3 cellular contexts compared by ENCODE assay signal in the genomic region with DNA sequence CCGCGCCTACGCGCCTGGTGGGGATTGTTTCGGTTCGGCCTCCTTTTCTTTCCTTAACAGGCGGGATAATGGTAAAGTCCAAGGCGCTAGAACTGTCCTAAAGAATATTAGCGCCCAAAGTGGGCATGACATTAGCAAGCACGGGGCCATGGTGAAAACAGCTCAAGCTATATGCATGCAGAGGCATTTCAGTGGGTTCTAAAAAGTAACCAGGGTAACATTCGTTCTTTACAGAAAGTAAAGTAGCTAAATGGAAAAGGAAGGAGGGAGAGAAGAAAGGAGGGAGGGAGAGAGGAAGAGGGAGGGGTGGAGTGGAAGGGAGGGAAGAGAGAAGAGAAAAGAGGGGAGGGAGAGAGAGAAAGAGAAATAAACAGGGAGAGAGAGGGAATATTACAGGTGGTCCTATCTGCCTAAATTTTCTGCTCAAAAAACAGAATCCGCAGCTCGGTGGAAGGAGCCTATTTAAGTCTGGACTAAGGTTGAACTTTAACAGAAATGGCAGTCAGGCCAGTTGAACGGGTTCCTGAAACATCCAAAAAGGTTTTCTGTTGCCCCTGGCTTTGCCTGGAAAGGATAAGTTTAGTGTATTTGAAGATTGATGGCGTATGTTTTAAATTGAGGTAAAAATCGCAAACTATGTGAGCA.
TF ChIP-seq lines count a peak whose summit lies in the region.

No MANE protein-coding gene starts in this region.

TF ChIP-seq in IMR-90, 13 proteins besides CTCF, POLR2A, EP300 and RAD21:
- TF ChIP-seq, protein P1, sequence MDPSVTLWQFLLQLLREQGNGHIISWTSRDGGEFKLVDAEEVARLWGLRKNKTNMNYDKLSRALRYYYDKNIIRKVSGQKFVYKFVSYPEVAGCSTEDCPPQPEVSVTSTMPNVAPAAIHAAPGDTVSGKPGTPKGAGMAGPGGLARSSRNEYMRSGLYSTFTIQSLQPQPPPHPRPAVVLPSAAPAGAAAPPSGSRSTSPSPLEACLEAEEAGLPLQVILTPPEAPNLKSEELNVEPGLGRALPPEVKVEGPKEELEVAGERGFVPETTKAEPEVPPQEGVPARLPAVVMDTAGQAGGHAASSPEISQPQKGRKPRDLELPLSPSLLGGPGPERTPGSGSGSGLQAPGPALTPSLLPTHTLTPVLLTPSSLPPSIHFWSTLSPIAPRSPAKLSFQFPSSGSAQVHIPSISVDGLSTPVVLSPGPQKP (IDR thresholded peaks at IDR 0.05; ENCODE audit: borderline replicate concordance, low read depth, low read length): no peak
- TF ChIP-seq CHD1 (IDR thresholded peaks at IDR 0.05; ENCODE audit: low read depth, low read length) (no peak), RCOR1 (IDR thresholded peaks at IDR 0.05; ENCODE audit: insufficient replicate concordance, low read length) (no peak), NFE2L2 (IDR thresholded peaks at IDR 0.05; ENCODE audit: low read depth, low read length) (no peak), BHLHE40 (IDR thresholded peaks at IDR 0.05; ENCODE audit: low read depth, low read length) (no peak), SMC3 (IDR thresholded peaks at IDR 0.05; ENCODE audit: low read depth, low read length) (no peak), CEBPB (IDR thresholded peaks at IDR 0.05; ENCODE audit: low read depth, low read length) (no peak), MAFK (IDR thresholded peaks at IDR 0.05; ENCODE audit: low read depth, low read length) (no peak), RFX5 (IDR thresholded peaks at IDR 0.05; ENCODE audit: low read depth, low read length) (no peak), FOS (IDR thresholded peaks at IDR 0.05; ENCODE audit: low read depth, low read length) (no peak), MXI1 (IDR thresholded peaks at IDR 0.05; ENCODE audit: borderline replicate concordance, low read depth, low read length) (no peak), MAZ (IDR thresholded peaks at IDR 0.05; ENCODE audit: borderline replicate concordance, low read depth, low read length) (no peak)
- TF ChIP-seq, protein P2, sequence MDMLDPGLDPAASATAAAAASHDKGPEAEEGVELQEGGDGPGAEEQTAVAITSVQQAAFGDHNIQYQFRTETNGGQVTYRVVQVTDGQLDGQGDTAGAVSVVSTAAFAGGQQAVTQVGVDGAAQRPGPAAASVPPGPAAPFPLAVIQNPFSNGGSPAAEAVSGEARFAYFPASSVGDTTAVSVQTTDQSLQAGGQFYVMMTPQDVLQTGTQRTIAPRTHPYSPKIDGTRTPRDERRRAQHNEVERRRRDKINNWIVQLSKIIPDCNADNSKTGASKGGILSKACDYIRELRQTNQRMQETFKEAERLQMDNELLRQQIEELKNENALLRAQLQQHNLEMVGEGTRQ (IDR thresholded peaks at IDR 0.05; ENCODE audit: low read depth, low read length): no peak

TF ChIP-seq in H1, 55 proteins besides CTCF, POLR2A, EP300 and RAD21 (continues in another document):
- TF ChIP-seq RNF2 (IDR thresholded peaks at IDR 0.05; ENCODE audit: borderline replicate concordance, low read depth, low read length, missing control alignments, poor library complexity, severe bottlenecking) (peak; percentile 79), CHD7 (IDR thresholded peaks at IDR 0.05; ENCODE audit: insufficient replicate concordance, low read length) (no peak), CTBP2 (IDR thresholded peaks at IDR 0.05; ENCODE audit: borderline replicate concordance, insufficient read depth, insufficient read length, low read length) (peak; percentile 33), KDM1A (IDR thresholded peaks at IDR 0.05; ENCODE audit: borderline replicate concordance, low read length) (no peak), GTF2F1 (IDR thresholded peaks at IDR 0.05; ENCODE audit: borderline replicate concordance, low read depth, low read length) (no peak), CBX8 (IDR thresholded peaks at IDR 0.05; ENCODE audit: borderline replicate concordance, low read depth, low read length) (0 out of 2 replicates have a peak, but pooled peaks have one; percentile 49), SIX5 (IDR thresholded peaks at IDR 0.05; ENCODE audit: low read depth, low read length) (no peak)

TF ChIP-seq in neural cell, 6 proteins besides CTCF, POLR2A, EP300 and RAD21:
- TF ChIP-seq EZH2 (IDR thresholded peaks at IDR 0.05; ENCODE audit: borderline replicate concordance, insufficient read depth, low read length, poor library complexity, severe bottlenecking) (peak; percentile 21), POLR2AphosphoS5 (IDR thresholded peaks at IDR 0.05) (no peak)
